Comparison of ENCODE assay signal across 29 cellular contexts in genomic region chr2:10740226-10740625, GRCh38. TPM values are rescaled to one million over a fixed set of nuclear protein-coding genes. Genes with fewer than 3 reads are reported as not detected.
"Had no signal": no experiment of that assay in that cellular context is flagged by ENCODE, and none has a peak within 500 bp of the region (broad histone marks: within the 10 kb centered on the region; RNA-seq: fewer than 3 reads in every experiment).

No MANE protein-coding gene starts in this region.

- H3K36me3 ChIP-seq: colonic mucosa, heart right ventricle, neutrophil, pancreas, right atrium auricular region, spleen, tibial artery, upper lobe of left lung, uterus had no signal

- H3K9me3 ChIP-seq: colonic mucosa, heart right ventricle, mucosa of descending colon, neutrophil, pancreas, right atrium auricular region, spleen, testis, tibial artery, upper lobe of left lung, uterus had no signal

- H3K27ac ChIP-seq: colonic mucosa, epithelial cell of prostate, heart right ventricle, neutrophil, pancreas, right atrium auricular region, skin epidermis, spleen, testis, tibial artery, upper lobe of left lung, uterus had no signal

- H3K4me1 ChIP-seq: colonic mucosa, heart right ventricle, pancreas, right atrium auricular region, testis, tibial artery, upper lobe of left lung, uterus had no signal

- FAIRE-seq: islet of Langerhans, pancreas had no signal

- H3K27me3 ChIP-seq: colonic mucosa, heart right ventricle, neutrophil, pancreas, right atrium auricular region, spleen, testis, upper lobe of left lung, uterus had no signal

- H3K4me3 ChIP-seq: colonic mucosa, heart right ventricle, mucosa of descending colon, pancreas, right atrium auricular region, skin epidermis, spleen, testis, tibial artery, upper lobe of left lung, uterus had no signal

- DNase-seq: colonic mucosa; effector CD8-positive, alpha-beta T cell; endodermal cell; foreskin melanocyte; glutamatergic neuron; heart right ventricle; hippocampal formation; left colon; mesenchymal stem cell; mucosa of descending colon; naive B cell; pancreas; stimulated activated CD4-positive, alpha-beta T cell treated with anti-CD3 and anti-CD28 coated beads, Interleukin-4, amount 100 ng/mL, for 4 hours; stimulated activated naive CD8-positive, alpha-beta T cell treated with anti-CD3 and anti-CD28 coated beads, Interleukin-15, Interleukin-2, amounts not matched to agents 100 U/mL and 50 U/mL, for 24 hours; substantia nigra; testis; tibial artery; uterus had no signal

- ATAC-seq: esophagus mucosa; heart right ventricle; left colon; mucosa of descending colon; natural killer cell treated with Interleukin-12 subunit alpha and Interleukin-12 subunit beta and Interleukin-15 and Interleukin-18, amount 100 ng/mL, for 72 hours; pancreas; stimulated activated memory B cell treated with anti-CD40 and anti-IgM and Interleukin-4, amounts not matched to agents 10 μg/mL and 1 μg/mL and 100 μg/mL, for 72 hours; stimulated activated naive CD8-positive, alpha-beta T cell treated with anti-CD3 and anti-CD28 coated beads, Interleukin-15, Interleukin-2, amounts not matched to agents 100 U/mL and 50 U/mL, for 24 hours had no signal

RNA-seq across cellular contexts. Expression of gene ATP6V1C2, which starts 18.8 kb away (rescaled TPM):
- total RNA-seq: chondrocyte; natural killer cell treated with Interleukin-12 subunit alpha and Interleukin-12 subunit beta and Interleukin-15 and Interleukin-18, amount 100 ng/mL, for 72 hours had no signal
